In the genomic region with DNA sequence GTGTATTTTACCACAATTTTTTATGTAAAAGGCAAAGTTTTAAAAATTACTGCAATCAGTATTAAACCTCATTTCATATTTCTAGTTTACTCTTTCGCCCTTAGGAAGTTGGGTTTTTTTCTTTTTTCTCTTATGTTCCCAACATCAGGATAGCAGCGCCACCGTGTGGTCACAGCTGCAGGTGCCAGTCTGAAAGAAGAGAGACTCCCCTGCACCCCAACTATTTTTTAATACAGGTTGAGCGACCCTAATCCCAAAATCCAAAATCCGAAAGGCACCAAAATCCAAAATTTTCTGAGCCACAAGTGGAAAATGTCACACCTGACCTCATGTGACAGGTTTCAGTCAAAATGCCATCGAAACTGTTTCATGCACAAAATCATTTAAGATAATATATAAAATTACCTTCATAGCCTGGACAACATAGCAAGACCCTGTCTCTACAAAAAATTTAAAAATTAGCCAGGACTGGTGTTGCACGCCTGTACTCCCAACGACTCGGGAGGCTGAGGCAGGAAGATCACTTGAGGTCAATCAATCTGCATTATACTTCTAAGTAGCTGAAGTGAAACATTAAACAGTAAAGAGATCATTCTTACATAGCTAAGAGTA, we compare ENCODE assay signal across 1 cellular context.
TF ChIP-seq lines count a peak whose summit lies in the region.

No MANE protein-coding gene starts in this region.

TF ChIP-seq in GM12878, 131 proteins besides CTCF, POLR2A, EP300 and RAD21 (continued from another document):
- TF ChIP-seq RELB (IDR thresholded peaks at IDR 0.05; ENCODE audit: low read depth) (no peak), NBN (IDR thresholded peaks at IDR 0.05) (0 out of 2 replicates have a peak, but pooled peaks have one; percentile 29), ZNF384 (IDR thresholded peaks at IDR 0.05; ENCODE audit: borderline replicate concordance, low read depth, low read length) (peak; percentile 93), MLLT1 (IDR thresholded peaks at IDR 0.05) (peak; percentile 4; the same call in 1 of the 2 replicates)
TF ChIP-seq in GM12878: peak in this region for 6.
